In genomic region chr20:50350510-50351249, GRCh38 we compare ENCODE assay signal across 1 cellular context.
TF ChIP-seq lines count a peak whose summit lies in the region.

No MANE protein-coding gene starts in this region.

TF ChIP-seq in HepG2, 621 proteins besides CTCF, POLR2A, EP300 and RAD21:
- no peak for TF ChIP-seq SNRNP70 (IDR thresholded peaks at IDR 0.05; ENCODE audit: low read depth, low read length)
- TF ChIP-seq SP4 (CRISPR knock-in tag; IDR thresholded peaks at IDR 0.05), result 0 out of 2 replicates have a peak, but pooled peaks have one; percentile 30
- TF ChIP-seq PRPF4 (IDR thresholded peaks at IDR 0.05; ENCODE audit: low read depth, low read length, poor library complexity, severe bottlenecking), result no peak
- no peak for TF ChIP-seq CBX2 (IDR thresholded peaks at IDR 0.05; ENCODE audit: low read depth, low read length)
- no peak for TF ChIP-seq CBX2 (CRISPR knock-in tag; IDR thresholded peaks at IDR 0.05; ENCODE audit: low read depth)
- TF ChIP-seq HMG20B (CRISPR knock-in tag; conservative IDR thresholded peaks at IDR 0.05), result no peak
- no peak for TF ChIP-seq ZNF343 (CRISPR knock-in tag; IDR thresholded peaks at IDR 0.05)
- no peak for TF ChIP-seq CHD4 (IDR thresholded peaks at IDR 0.05; ENCODE audit: borderline replicate concordance, low read length)
- no peak for TF ChIP-seq ZNF230 (CRISPR knock-in tag; IDR thresholded peaks at IDR 0.05)
- TF ChIP-seq SNAPC2 (CRISPR knock-in tag; IDR thresholded peaks at IDR 0.05), result no peak
- TF ChIP-seq ZNF24 (IDR thresholded peaks at IDR 0.05), result no peak
- no peak for TF ChIP-seq GFI1 (CRISPR knock-in tag; IDR thresholded peaks at IDR 0.05; ENCODE audit: borderline replicate concordance)
- TF ChIP-seq ZNF891 (CRISPR knock-in tag; IDR thresholded peaks at IDR 0.05), result 0 out of 2 replicates have a peak, but pooled peaks have one; percentile 55
- no peak for TF ChIP-seq KIAA2018 (CRISPR knock-in tag; IDR thresholded peaks at IDR 0.05; ENCODE audit: borderline replicate concordance)
- TF ChIP-seq ZMYM4 (CRISPR knock-in tag; IDR thresholded peaks at IDR 0.05), result no peak
- no peak for TF ChIP-seq MAFK (conservative IDR thresholded peaks at IDR 0.05 in 1 of 2, IDR thresholded peaks at IDR 0.05 in 1 of 2; ENCODE audit: low read length in 2 of 2)
- TF ChIP-seq ZNF333 (CRISPR knock-in tag; IDR thresholded peaks at IDR 0.05; ENCODE audit: borderline replicate concordance), result no peak
- peak; percentile 77 for TF ChIP-seq MNT (IDR thresholded peaks at IDR 0.05)
- 0 out of 2 replicates have a peak, but pooled peaks have one; percentile 16 for TF ChIP-seq MYC (CRISPR knock-in tag; IDR thresholded peaks at IDR 0.05; ENCODE audit: borderline replicate concordance)
- TF ChIP-seq NRL (CRISPR knock-in tag; IDR thresholded peaks at IDR 0.05; ENCODE audit: borderline replicate concordance), result peak; percentile 69; the same call in 1 of the 2 replicates
- no peak for TF ChIP-seq RBM39 (IDR thresholded peaks at IDR 0.05; ENCODE audit: low read depth, low read length, poor library complexity, severe bottlenecking)
- TF ChIP-seq ZNF629 (CRISPR knock-in tag; conservative IDR thresholded peaks at IDR 0.05), result peak; percentile 59
- no peak for TF ChIP-seq TEAD2 (CRISPR knock-in tag; IDR thresholded peaks at IDR 0.05)
